ENCODE assay signal across 10 cellular contexts in genomic region chr6:88629838-88630462, GRCh38.
A peak's percentile ranks its signal among the peaks of the same experiment; 100 is the strongest.
DNase-seq lines count a peak whose midpoint lies in the region; ATAC-seq and TF ChIP-seq lines count a peak whose summit lies in the region.
"Had no signal": no experiment of that assay in that cellular context is flagged by ENCODE, and none has a peak within 500 bp of the region (broad histone marks: within the 10 kb centered on the region; RNA-seq: fewer than 3 reads in every experiment).

No MANE protein-coding gene starts in this region.

- TF ChIP-seq CTCF in A673 (conservative IDR thresholded peaks at IDR 0.05; ENCODE audit: low read depth, low read length) (peak; percentile 46), GM13977 (IDR thresholded peaks at IDR 0.05; ENCODE audit: extremely low read depth, insufficient read depth, missing control alignments) (peak; percentile 49), brain microvascular endothelial cell (IDR thresholded peaks at IDR 0.05; ENCODE audit: low read depth, low read length, missing control alignments) (peak; percentile 30)

- H3K9me3 ChIP-seq in A673 (ENCODE audit: low read depth, low read length, poor library complexity, severe bottlenecking): no peaks in the 10 kb centered on the region
- H3K9me3 ChIP-seq: thoracic aorta had no signal

- ATAC-seq in HG03442 (IDR thresholded peaks at IDR 0.05; ENCODE audit: unreplicated experiment): no peak

- H3K4me3 ChIP-seq in A673 (ENCODE audit: low read depth, low read length, poor library complexity, severe bottlenecking) (no peak overlapping the region), brain microvascular endothelial cell (ENCODE audit: low read depth, low read length) (no peak overlapping the region)
- H3K4me3 ChIP-seq: thoracic aorta had no signal

- H3K36me3 ChIP-seq in A673 (ENCODE audit: insufficient read depth, low read length, poor library complexity, severe bottlenecking) (no peaks in the 10 kb centered on the region), brain microvascular endothelial cell (replicated peaks) (no peaks in the 10 kb centered on the region)
- H3K36me3 ChIP-seq: thoracic aorta had no signal

- in situ Hi-C loops in GM13977 (cut with MboI; ENCODE audit: low pct_unique_long_range_greater_than_20kb, low sequenced_read_pairs, unreplicated experiment) (no loop called here), brain microvascular endothelial cell (cut with HindIII; ENCODE audit: low pct_ligation_motif_present, low sequenced_read_pairs) (no loop called here), G401 (cut with HindIII; ENCODE audit: low sequenced_read_pairs) (no loop called here)

- CTCF ChIA-PET in A673 (lab: Charles Lee): no interaction called here

- no peak overlapping the region for H3K27ac ChIP-seq in A673 (ENCODE audit: low read depth, low read length, poor library complexity, severe bottlenecking)
- H3K27ac ChIP-seq in brain microvascular endothelial cell: no peak overlapping the region
- H3K27ac ChIP-seq: thoracic aorta had no signal

- intact Hi-C loops in A673 (cut with micrococcal nuclease; ENCODE audit: unreplicated experiment): no loop called here

- H3K27me3 ChIP-seq in A673 (replicated peaks; ENCODE audit: insufficient read depth, low read depth, low read length, poor library complexity) (no peaks in the 10 kb centered on the region), brain microvascular endothelial cell (replicated peaks) (no peaks in the 10 kb centered on the region)

- POLR2A ChIA-PET in A673 (lab: Charles Lee; ENCODE audit: low non-redundant PET): no interaction called here

- BruUV-seq in A673 (replicated peaks; lab: Mats Ljungman, UMichigan): no TSS peak

- no peaks in the 10 kb centered on the region for H3K4me1 ChIP-seq in A673 (ENCODE audit: insufficient read depth, low read length, poor library complexity, severe bottlenecking)

- DNase-seq in A673 (ENCODE audit: low spot score): peak; percentile 42
- DNase-seq in GM13977 (ENCODE audit: low spot score): no peak
- DNase-seq in NCI-H1105 treated with DMSO at 0.1 percent for 48 hours (lab: John Stamatoyannopoulos, UW): peak; percentile 62
- DNase-seq in brain microvascular endothelial cell: peak; percentile 2
- DNase-seq in putamen (ENCODE audit: low spot score): no peak
- DNase-seq in G401 (ENCODE audit: low spot score): no peak
- no peak for DNase-seq in activated naive CD4-positive, alpha-beta T cell (lab: John Stamatoyannopoulos, UW)
- DNase-seq: activated CD4-positive, alpha-beta T cell treated with anti-CD3 and anti-CD28 coated beads, Interleukin-2, amount 10 ng/mL, durations not matched to agents 24 days and 14 days had no signal

Comparison
In these comparisons a context has a peak if more than half of its experiments do, and no peak if none do; other contexts are left out.
1. DNase-seq: peak in A673 (single experiment), NCI-H1105 treated with DMSO at 0.1 percent for 48 hours (single experiment) and brain microvascular endothelial cell (single experiment); none in GM13977 (single experiment), putamen (single experiment), G401 (single experiment) and activated naive CD4-positive, alpha-beta T cell (0 of 4).
2. Peak in every context shown above with its lines, with median percentiles within 50 percentile points of each other: CTCF ChIP-seq.